Comparison of ENCODE assay signal across 18 cellular contexts in the genomic region with DNA sequence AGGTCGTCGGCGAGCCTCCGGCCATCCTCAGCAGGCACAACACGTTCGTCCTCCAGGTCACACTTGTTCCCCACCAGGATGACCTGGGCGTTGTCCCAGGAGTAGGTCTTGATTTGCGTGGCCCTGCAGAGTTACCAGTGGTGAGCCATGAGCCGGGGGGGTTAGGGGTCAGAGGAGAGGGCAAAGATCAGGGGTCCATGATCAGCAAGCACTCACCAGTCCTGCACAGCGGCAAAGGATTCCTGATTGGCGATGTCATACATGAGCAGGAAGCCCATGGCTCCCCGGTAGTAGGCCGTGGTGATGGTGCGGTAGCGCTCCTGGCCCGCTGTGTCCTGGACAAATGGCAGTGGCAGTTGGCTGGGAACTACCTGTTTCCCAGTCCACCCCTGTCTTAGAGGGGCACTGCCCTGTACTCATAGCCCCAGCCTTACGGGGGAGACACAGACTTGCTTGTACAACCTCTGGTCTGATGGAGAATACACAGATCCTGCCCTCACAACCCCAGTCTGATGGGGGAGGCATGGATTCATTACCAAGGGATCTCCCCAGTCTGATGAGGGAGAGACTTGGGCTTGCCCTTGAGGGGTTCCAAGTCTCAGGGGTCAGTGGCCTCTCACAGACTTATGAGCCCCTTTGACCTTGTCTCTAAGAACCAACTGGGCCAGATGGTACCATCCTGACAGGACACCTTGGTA.
"Had no signal": no experiment of that assay in that cellular context is flagged by ENCODE, and none has a peak within 500 bp of the region (broad histone marks: within the 10 kb centered on the region; RNA-seq: fewer than 3 reads in every experiment).

No MANE protein-coding gene starts in this region.

- H3K36me3 ChIP-seq: ovary had no signal

- H3K27ac ChIP-seq: esophagus squamous epithelium, gastroesophageal sphincter, left ventricle myocardium inferior, lower lobe of right lung, ovary, right atrium auricular region had no signal

- ATAC-seq: effector memory CD8-positive, alpha-beta T cell; gastroesophageal sphincter; left cardiac atrium; lower lobe of right lung; naive thymus-derived CD4-positive, alpha-beta T cell had no signal

- DNase-seq: effector memory CD8-positive, alpha-beta T cell; esophagus squamous epithelium; foreskin fibroblast; glutamatergic neuron; immature natural killer cell; left cardiac atrium; left ventricle myocardium inferior; lower lobe of right lung; naive thymus-derived CD4-positive, alpha-beta T cell; nephron progenitor cell; nucleus accumbens; stimulated activated CD4-positive, alpha-beta T cell treated with anti-CD3 and anti-CD28 coated beads, Interleukin-2, amount 100 ng/mL, for 48 hours; stimulated activated naive CD4-positive, alpha-beta T cell treated with Interleukin-2 at 50 U/mL for 16 hours; trophoblast cell had no signal

- H3K27me3 ChIP-seq: esophagus squamous epithelium, gastroesophageal sphincter, ovary, right atrium auricular region had no signal

- H3K4me3 ChIP-seq: esophagus squamous epithelium, gastroesophageal sphincter, left ventricle myocardium inferior, lower lobe of right lung, ovary, right atrium auricular region, smooth muscle cell had no signal

- H3K9me3 ChIP-seq: esophagus squamous epithelium, gastroesophageal sphincter, left ventricle myocardium inferior, lower lobe of right lung, ovary, right atrium auricular region had no signal
